ENCODE assay signal across 20 cellular contexts in the genomic region with DNA sequence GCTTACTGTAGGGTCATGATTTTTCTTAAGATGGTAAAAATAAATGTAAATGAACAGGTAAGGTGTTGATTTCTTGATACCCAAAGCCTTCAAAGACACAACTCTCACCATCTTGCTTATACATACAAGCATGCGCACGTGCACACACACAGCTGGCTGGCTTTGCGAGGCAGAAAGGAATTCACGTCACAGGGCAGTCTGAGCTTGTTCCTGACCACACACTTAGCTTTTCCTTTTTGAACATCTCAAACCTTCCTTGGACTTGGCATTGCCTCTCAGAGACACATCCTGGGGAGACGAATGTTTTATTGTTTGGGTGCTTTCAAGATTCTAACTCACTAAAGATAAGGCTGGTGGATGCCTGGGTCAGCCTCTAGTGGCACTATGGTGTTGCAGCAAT.
DNase-seq lines count a peak whose midpoint lies in the region; ATAC-seq and TF ChIP-seq lines count a peak whose summit lies in the region.
"Had no signal": no experiment of that assay in that cellular context is flagged by ENCODE, and none has a peak within 500 bp of the region (broad histone marks: within the 10 kb centered on the region; RNA-seq: fewer than 3 reads in every experiment).

No MANE protein-coding gene starts in this region.

- H3K4me1 Mint-ChIP-seq in H9 (peaks cover 83% of the 10 kb centered on the region in 2 experiments), chondrocyte (ENCODE audit: low read depth) (peaks cover 69% of the 10 kb centered on the region), nephron (peaks cover 86% of the 10 kb centered on the region)
- H3K4me1 Mint-ChIP-seq in activated CD4-positive, alpha-beta T cell treated with anti-CD3 and anti-CD28 coated beads for 36 hours: peaks cover 18% of the 10 kb centered on the region
- H3K4me1 Mint-ChIP-seq: naive thymus-derived CD4-positive, alpha-beta T cell had no signal

- no peaks in the 10 kb centered on the region for H3K23me2 ChIP-seq in H9 (ENCODE audit: insufficient read length, low read depth, low read length, poor library complexity, severe bottlenecking)

- DNase-seq in NCI-H2107 (lab: John Stamatoyannopoulos, UW): peak; percentile 7
- no peak for DNase-seq in NCI-H2107 treated with DMSO at 0.1 percent for 48 hours (lab: John Stamatoyannopoulos, UW; ENCODE audit: unreplicated experiment)
- DNase-seq in H9: no peak
- DNase-seq in chondrocyte (ENCODE audit: low spot score): no peak
- no peak for DNase-seq in activated CD4-positive, alpha-beta T cell treated with anti-CD3 and anti-CD28 coated beads for 36 hours
- DNase-seq: activated T-cell treated with anti-CD3 and anti-CD28 coated beads, Interleukin-2, amount 50 U/mL, for 24 hours; CD4-positive, alpha-beta memory T cell; EL; HCEC 1CT; left ventricle myocardium inferior; naive thymus-derived CD4-positive, alpha-beta T cell; NCI-H1417 treated with DMSO at 0.1 percent for 48 hours; OCI-M1; stimulated activated CD8-positive, alpha-beta memory T cell treated with anti-CD3 and anti-CD28 coated beads, Interleukin-4, amount 100 ng/mL, for 48 hours; stomach; tibial artery had no signal

- H3K9me3 ChIP-seq in H9 (ENCODE audit: control insufficient read depth, low read depth, low read length): no peaks in the 10 kb centered on the region
- H3K9me3 ChIP-seq: left ventricle myocardium inferior, stomach, tibial artery had no signal

- no peak overlapping the region for H3K14ac ChIP-seq in H9 (ENCODE audit: insufficient read depth, low read length)

- TF ChIP-seq CTCF in H9 (conservative IDR thresholded peaks at IDR 0.05) (peak; percentile 39; the same call in 2 of the 3 replicates), chondrocyte (IDR thresholded peaks at IDR 0.05) (peak; percentile 18), nephron (IDR thresholded peaks at IDR 0.05; ENCODE audit: unreplicated experiment in 3 of 3) (no peak)

- H4K5ac ChIP-seq in H9 (ENCODE audit: insufficient read length, low read depth, low read length): no peak overlapping the region

- POLR2A ChIA-PET in activated CD4-positive, alpha-beta T cell treated with anti-CD3 and anti-CD28 coated beads for 36 hours (lab: Charles Lee): no interaction called here

- no peak overlapping the region for H3T11ph ChIP-seq in H9 (ENCODE audit: low read length)

- no peak overlapping the region for H3K23ac ChIP-seq in H9 (ENCODE audit: insufficient read length, low read depth, low read length)

- no peaks in the 10 kb centered on the region; the same call in 1 of the 2 replicates for H3K27me3 Mint-ChIP-seq in H9 (ENCODE audit: low read depth)
- no peaks in the 10 kb centered on the region for H3K27me3 Mint-ChIP-seq in chondrocyte (ENCODE audit: low read depth)
- peaks cover 3% of the 10 kb centered on the region for H3K27me3 Mint-ChIP-seq in nephron (ENCODE audit: low read depth)
- H3K27me3 Mint-ChIP-seq in activated CD4-positive, alpha-beta T cell treated with anti-CD3 and anti-CD28 coated beads for 36 hours: no peaks in the 10 kb centered on the region

- H4K20me1 ChIP-seq in H9 (ENCODE audit: control insufficient read depth, insufficient read depth, insufficient read length): no peaks in the 10 kb centered on the region

- no peak overlapping the region for H3K56ac ChIP-seq in H9 (ENCODE audit: insufficient read length, low read depth, low read length)

- no peak overlapping the region for H2BK120ac ChIP-seq in H9 (ENCODE audit: low read depth, low read length, poor library complexity, severe bottlenecking)

- no peaks in the 10 kb centered on the region for H3K9me3 Mint-ChIP-seq in H9
- H3K9me3 Mint-ChIP-seq in chondrocyte (ENCODE audit: low read depth): no peaks in the 10 kb centered on the region
- no peaks in the 10 kb centered on the region for H3K9me3 Mint-ChIP-seq in nephron
- no peaks in the 10 kb centered on the region for H3K9me3 Mint-ChIP-seq in activated CD4-positive, alpha-beta T cell treated with anti-CD3 and anti-CD28 coated beads for 36 hours (ENCODE audit: low read depth)
- H3K9me3 Mint-ChIP-seq: activated T-cell treated with anti-CD3 and anti-CD28 coated beads, Interleukin-2, amount 50 U/mL, for 24 hours; CD4-positive, alpha-beta memory T cell had no signal

- no peak overlapping the region for H3K18ac ChIP-seq in H9 (ENCODE audit: insufficient read length, low read depth, low read length)

- no CpG with 5 or more reads among the region's 5 CpGs for WGBS in H9 (ENCODE audit: extremely low coverage, insufficient read length, low lambda C conversion rate)

- no peak overlapping the region for H4K91ac ChIP-seq in H9 (ENCODE audit: insufficient read length, low read depth, low read length)

- peaks cover 8% of the 10 kb centered on the region; the same call in 1 of the 2 replicates for H3K4me1 ChIP-seq in H9 (ENCODE audit: insufficient read depth, low read length)

- H2AFZ ChIP-seq in H9 (ENCODE audit: low read length): no peak overlapping the region

- no peaks in the 10 kb centered on the region for H3K79me1 ChIP-seq in H9 (ENCODE audit: insufficient read depth, low read depth, low read length, poor library complexity, severe bottlenecking)

- H2BK15ac ChIP-seq in H9 (ENCODE audit: low read depth, low read length): no peak overlapping the region

- H3K27me3 ChIP-seq in H9 (ENCODE audit: insufficient read depth, low read length): no peaks in the 10 kb centered on the region
- H3K27me3 ChIP-seq: cardiac muscle cell, stomach, tibial artery had no signal

- H2AK5ac ChIP-seq in H9 (ENCODE audit: insufficient read length, low read length): no peak overlapping the region

- intact Hi-C loops in activated CD4-positive, alpha-beta T cell treated with anti-CD3 and anti-CD28 coated beads for 36 hours (cut with DNase I, micrococcal nuclease): no loop called here

- H2BK20ac ChIP-seq in H9 (ENCODE audit: low read depth, low read length, poor library complexity, severe bottlenecking): no peak overlapping the region

- no peak overlapping the region for H2BK5ac ChIP-seq in H9 (ENCODE audit: insufficient read length, low read length)

- H4K8ac ChIP-seq in H9 (replicated peaks; ENCODE audit: insufficient read length, low read depth, low read length): no peak overlapping the region

- H3K79me2 ChIP-seq in H9 (ENCODE audit: insufficient read depth, low read length): no peaks in the 10 kb centered on the region

- no peak overlapping the region for H3K9ac ChIP-seq in H9 (ENCODE audit: extremely low read depth, insufficient read length, low read length)

- CTCF ChIA-PET in activated CD4-positive, alpha-beta T cell treated with anti-CD3 and anti-CD28 coated beads for 36 hours (lab: Charles Lee): interaction anchor here (0.8 kb wide), 1 partner anchor 187 kb away, joined by 3 read pairs; no protein-coding TSS in a partner anchor

- H3K4me3 Mint-ChIP-seq in H9 (0 out of 5 replicates have a peak overlapping the region, but pooled peaks of 1 of the 2 experiments have one; percentile 9), chondrocyte (ENCODE audit: unreplicated experiment) (no peak overlapping the region), nephron (no peak overlapping the region)
- no peak overlapping the region for H3K4me3 Mint-ChIP-seq in activated CD4-positive, alpha-beta T cell treated with anti-CD3 and anti-CD28 coated beads for 36 hours
- H3K4me3 Mint-ChIP-seq: activated T-cell treated with anti-CD3 and anti-CD28 coated beads, Interleukin-2, amount 50 U/mL, for 24 hours; CD4-positive, alpha-beta memory T cell; naive thymus-derived CD4-positive, alpha-beta T cell had no signal

- no peak overlapping the region for H2BK12ac ChIP-seq in H9 (ENCODE audit: insufficient read length, low read depth, low read length)

- H3K36me3 Mint-ChIP-seq in H9 (ENCODE audit: insufficient read depth in 1 of 3, low read depth in 3 of 3) (no peaks in the 10 kb centered on the region; a peak in 2 of 7 replicates), chondrocyte (ENCODE audit: low read depth) (no peaks in the 10 kb centered on the region), nephron (ENCODE audit: low read depth) (no peaks in the 10 kb centered on the region)
- no peaks in the 10 kb centered on the region for H3K36me3 Mint-ChIP-seq in activated CD4-positive, alpha-beta T cell treated with anti-CD3 and anti-CD28 coated beads for 36 hours (ENCODE audit: low read depth)
- H3K36me3 Mint-ChIP-seq: CD4-positive, alpha-beta memory T cell; naive thymus-derived CD4-positive, alpha-beta T cell had no signal

- no peak overlapping the region for H3K27ac ChIP-seq in H9 (ENCODE audit: insufficient read length, low read depth, low read length)
- H3K27ac ChIP-seq: cardiac muscle cell, left ventricle myocardium inferior, stomach, tibial artery had no signal

- peak overlapping the region in 1 of 3 experiments; percentile 80; a peak in 3 of 7 replicates for H3K27ac Mint-ChIP-seq in H9
- no peak overlapping the region for H3K27ac Mint-ChIP-seq in chondrocyte (ENCODE audit: unreplicated experiment)
- H3K27ac Mint-ChIP-seq in nephron: peak overlapping the region; percentile 43 to 77 (median 65)
- H3K27ac Mint-ChIP-seq in activated CD4-positive, alpha-beta T cell treated with anti-CD3 and anti-CD28 coated beads for 36 hours: no peak overlapping the region
- H3K27ac Mint-ChIP-seq: activated T-cell treated with anti-CD3 and anti-CD28 coated beads, Interleukin-2, amount 50 U/mL, for 24 hours; CD4-positive, alpha-beta memory T cell; naive thymus-derived CD4-positive, alpha-beta T cell had no signal

- ATAC-seq in GM21367 (IDR thresholded peaks at IDR 0.05; ENCODE audit: unreplicated experiment) (no peak), HG02870 (IDR thresholded peaks at IDR 0.05; ENCODE audit: unreplicated experiment) (no peak)
- no peak for ATAC-seq in activated CD4-positive, alpha-beta T cell treated with anti-CD3 and anti-CD28 coated beads for 36 hours
- ATAC-seq: naive thymus-derived CD4-positive, alpha-beta T cell had no signal

- H3K4me2 ChIP-seq in H9 (ENCODE audit: insufficient read depth, insufficient read length, low read length): no peak overlapping the region

- H3K4ac ChIP-seq in H9 (ENCODE audit: low read depth, low read length): no peak overlapping the region

Comparison
In these comparisons a context has a peak if more than half of its experiments do, and no peak if none do; other contexts are left out.
1. H3K27ac Mint-ChIP-seq: peak in nephron (3 of 3); none in chondrocyte (single experiment) and activated CD4-positive, alpha-beta T cell treated with anti-CD3 and anti-CD28 coated beads for 36 hours (single experiment).
2. CTCF ChIP-seq: peak in H9 (single experiment) and chondrocyte (single experiment); none in nephron (0 of 3).